In the genomic region with DNA sequence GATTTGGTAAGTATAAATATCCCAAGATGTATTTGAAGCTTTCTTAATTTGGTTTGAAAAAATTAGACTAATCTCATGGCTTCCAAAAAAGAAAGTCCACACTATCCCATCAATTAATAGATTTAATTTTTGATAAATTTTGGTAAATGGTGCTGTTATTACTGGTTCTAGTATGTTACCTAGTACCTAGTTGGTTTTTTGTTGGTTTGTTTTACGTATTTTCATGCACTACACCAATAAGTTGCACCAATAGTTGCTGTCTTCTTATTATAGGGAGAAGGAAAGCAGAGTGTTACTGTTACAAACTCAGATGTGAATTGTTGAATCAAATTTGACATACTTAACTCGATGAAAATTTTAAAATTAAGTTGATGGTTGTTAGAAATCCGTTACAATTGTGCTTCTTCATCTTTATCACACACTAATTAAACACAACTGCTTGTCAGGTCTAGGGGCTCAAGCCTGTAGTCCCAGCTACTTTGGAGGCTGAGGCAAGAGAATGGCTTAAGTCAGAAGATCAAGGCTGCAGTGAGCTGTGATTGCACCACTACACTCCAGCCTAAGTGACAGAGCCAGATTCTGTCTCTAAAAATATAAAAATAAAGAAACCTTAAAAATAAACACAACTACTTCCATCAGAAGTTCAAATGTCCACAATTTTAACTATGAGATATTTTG, we compare ENCODE assay signal across 1 cellular context.
TF ChIP-seq lines count a peak whose summit lies in the region.

No MANE protein-coding gene starts in this region.

TF ChIP-seq in SK-N-SH treated with all-trans-retinoic acid at 6 μM for 48 hours, 23 proteins besides CTCF, POLR2A, EP300 and RAD21 (continued from another document):
- TF ChIP-seq PATZ1 (CRISPR knock-in tag; IDR thresholded peaks at IDR 0.05; ENCODE audit: borderline replicate concordance): no peak
- TF ChIP-seq SNAI2 (CRISPR knock-in tag; IDR thresholded peaks at IDR 0.05): no peak
- TF ChIP-seq, protein P1, sequence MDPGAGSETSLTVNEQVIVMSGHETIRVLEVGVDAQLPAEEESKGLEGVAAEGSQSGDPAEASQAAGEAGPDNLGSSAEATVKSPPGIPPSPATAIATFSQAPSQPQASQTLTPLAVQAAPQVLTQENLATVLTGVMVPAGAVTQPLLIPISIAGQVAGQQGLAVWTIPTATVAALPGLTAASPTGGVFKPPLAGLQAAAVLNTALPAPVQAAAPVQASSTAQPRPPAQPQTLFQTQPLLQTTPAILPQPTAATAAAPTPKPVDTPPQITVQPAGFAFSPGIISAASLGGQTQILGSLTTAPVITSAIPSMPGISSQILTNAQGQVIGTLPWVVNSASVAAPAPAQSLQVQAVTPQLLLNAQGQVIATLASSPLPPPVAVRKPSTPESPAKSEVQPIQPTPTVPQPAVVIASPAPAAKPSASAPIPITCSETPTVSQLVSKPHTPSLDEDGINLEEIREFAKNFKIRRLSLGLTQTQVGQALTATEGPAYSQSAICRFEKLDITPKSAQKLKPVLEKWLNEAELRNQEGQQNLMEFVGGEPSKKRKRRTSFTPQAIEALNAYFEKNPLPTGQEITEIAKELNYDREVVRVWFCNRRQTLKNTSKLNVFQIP (CRISPR knock-in tag; IDR thresholded peaks at IDR 0.05; ENCODE audit: borderline replicate concordance, low read depth): no peak
